In genomic region chr3:54339608-54340007, GRCh38 we compare ENCODE assay signal across 24 cellular contexts.
"Had no signal": no experiment of that assay in that cellular context is flagged by ENCODE, and none has a peak within 500 bp of the region (broad histone marks: within the 10 kb centered on the region; RNA-seq: fewer than 3 reads in every experiment).

No MANE protein-coding gene starts in this region.

- H3K36me3 ChIP-seq: esophagus muscularis mucosa, gastroesophageal sphincter, pancreas, spleen, tibial nerve, upper lobe of right lung had no signal

- ATAC-seq: gastroesophageal sphincter; left cardiac atrium; left ventricle myocardium superior; pancreas; psoas muscle; sciatic nerve; stimulated activated memory B cell treated with anti-CD40 and anti-IgM and Interleukin-4, amounts not matched to agents 10 μg/mL and 1 μg/mL and 100 μg/mL, for 72 hours; upper lobe of right lung had no signal

- DNase-seq: cortex of kidney; dorsolateral prefrontal cortex; effector CD8-positive, alpha-beta T cell; foreskin fibroblast; glutamatergic neuron; kidney; left cardiac atrium; left ventricle myocardium superior; mesendoderm; naive B cell; occipital lobe; pancreas; psoas muscle; retina; spleen; stimulated activated CD4-positive, alpha-beta T cell treated with anti-CD3 and anti-CD28 coated beads, Interleukin-15, amount 100 ng/mL, for 24 hours; stimulated activated CD4-positive, alpha-beta T cell treated with anti-CD3 and anti-CD28 coated beads, Interleukin-1b, Interleukin-23, amount 100 ng/mL, for 48 hours; stimulated activated CD4-positive, alpha-beta T cell treated with anti-CD3 and anti-CD28 coated beads, Interleukin-4, amount 100 ng/mL, for 24 hours; upper lobe of right lung had no signal

- H3K27me3 ChIP-seq: esophagus muscularis mucosa, gastroesophageal sphincter, pancreas, tibial nerve, upper lobe of right lung had no signal

- H3K4me1 ChIP-seq: esophagus muscularis mucosa, gastroesophageal sphincter, pancreas, psoas muscle, tibial nerve, upper lobe of right lung had no signal

- H3K9me3 ChIP-seq: esophagus muscularis mucosa, gastroesophageal sphincter, pancreas, psoas muscle, spleen, tibial nerve, upper lobe of right lung had no signal

- H3K27ac ChIP-seq: dorsolateral prefrontal cortex, esophagus muscularis mucosa, gastroesophageal sphincter, pancreas, psoas muscle, spleen, tibial nerve, upper lobe of right lung had no signal

- H3K4me3 ChIP-seq: dorsolateral prefrontal cortex, esophagus muscularis mucosa, gastroesophageal sphincter, pancreas, psoas muscle, spleen, tibial nerve, upper lobe of right lung had no signal
